ENCODE assay signal across 14 cellular contexts in the genomic region with DNA sequence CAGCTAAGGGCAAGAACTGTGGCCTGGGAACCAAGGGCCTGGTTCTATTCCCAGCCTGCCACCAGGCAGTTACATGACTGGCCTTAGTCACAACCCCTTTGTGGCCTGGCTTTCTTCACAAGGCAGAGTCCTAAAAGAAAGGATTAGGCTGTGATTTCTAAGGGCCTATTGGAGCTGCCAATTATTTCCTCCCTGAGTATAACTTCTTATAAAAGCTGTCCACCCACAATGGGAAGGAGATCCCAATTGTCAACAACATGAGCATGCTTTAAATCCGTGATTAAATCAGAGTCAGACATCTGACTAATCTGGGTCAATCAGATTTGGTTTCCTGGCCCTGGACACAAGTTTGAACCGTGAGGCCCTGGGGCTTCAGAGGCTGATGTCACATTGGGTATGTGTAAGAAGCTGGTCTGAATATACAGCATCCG.
DNase-seq lines count a peak whose midpoint lies in the region; ATAC-seq, FAIRE-seq and TF ChIP-seq lines count a peak whose summit lies in the region.
"Had no signal": no experiment of that assay in that cellular context is flagged by ENCODE, and none has a peak within 500 bp of the region (broad histone marks: within the 10 kb centered on the region; RNA-seq: fewer than 3 reads in every experiment).

No MANE protein-coding gene starts in this region.

- no peak for FAIRE-seq in GM19239 (lab: Jason Lieb, UNC)

- H3K27ac ChIP-seq in aorta (ENCODE audit: low read depth in 1 of 2, low read length in 2 of 2): peak overlapping the region; percentile 60 to 67
- H3K27ac ChIP-seq in sigmoid colon: no peak overlapping the region

- intact Hi-C loops in left ventricle myocardium superior (cut with micrococcal nuclease): no loop called here
- intact Hi-C loops in cardiac septum (cut with DNase I): no loop called here
- intact Hi-C loops in aorta (cut with DNase I): loop anchor here in 1 of 2 donors (10.0 kb wide), 1 partner anchor 259 kb away; a partner anchor contains a TSS
- intact Hi-C loops in sigmoid colon (cut with DNase I): no loop called here

- H3K4me3 ChIP-seq in astrocyte of the spinal cord (ENCODE audit: low read depth, low read length) (no peak overlapping the region), aorta (ENCODE audit: low read length in 2 of 2) (no peak overlapping the region), sigmoid colon (no peak overlapping the region)
- H3K4me3 ChIP-seq: dorsolateral prefrontal cortex had no signal

- no peaks in the 10 kb centered on the region for H3K36me3 ChIP-seq in aorta (ENCODE audit: control insufficient read depth in 1 of 2, insufficient read depth in 2 of 2, low read length in 1 of 2)
- H3K36me3 ChIP-seq in sigmoid colon: no peaks in the 10 kb centered on the region

- H3K27me3 ChIP-seq in aorta (ENCODE audit: control insufficient read depth in 1 of 2, insufficient read depth in 2 of 2, low read length in 1 of 2) (no peaks in the 10 kb centered on the region), sigmoid colon (no peaks in the 10 kb centered on the region)
- H3K27me3 ChIP-seq: dorsolateral prefrontal cortex had no signal

- no peak for TF ChIP-seq POLR2A in sigmoid colon (IDR thresholded peaks at IDR 0.05)

- TF ChIP-seq EP300 in sigmoid colon (IDR thresholded peaks at IDR 0.05): no peak

- in situ Hi-C loops in astrocyte of the spinal cord (cut with HindIII; ENCODE audit: low sequenced_read_pairs): no loop called here

- ATAC-seq in left ventricle myocardium superior (peak; percentile 45), left lobe of liver (peak; percentile 18), aorta (ENCODE audit: low FRiP score) (peak; percentile 17), GM21528 (IDR thresholded peaks at IDR 0.05; ENCODE audit: low FRiP score, unreplicated experiment) (no peak)
- ATAC-seq: natural killer cell treated with Interleukin-12 subunit alpha and Interleukin-12 subunit beta and Interleukin-15 and Interleukin-18, amount 100 ng/mL, for 72 hours had no signal

- H3K4me1 ChIP-seq in aorta (ENCODE audit: control insufficient read depth in 1 of 2, insufficient read depth in 2 of 2, low read length in 2 of 2): peaks cover 2 to 4% of the 10 kb centered on the region in 2 donors
- H3K4me1 ChIP-seq in sigmoid colon: no peaks in the 10 kb centered on the region

- WGBS in aorta, 2 donors: 22 to 26% methylated on average over 3 of the region's 3 CpGs
- WGBS in sigmoid colon, 2 donors: 74 to 81% methylated on average over 3 of the region's 3 CpGs

- no peak for TF ChIP-seq CTCF in astrocyte of the spinal cord (IDR thresholded peaks at IDR 0.05; ENCODE audit: low read depth, low read length)
- TF ChIP-seq CTCF in sigmoid colon (IDR thresholded peaks at IDR 0.05): no peak

- H3K9me3 ChIP-seq in aorta (ENCODE audit: control insufficient read depth, low read length) (no peaks in the 10 kb centered on the region), sigmoid colon (no peaks in the 10 kb centered on the region)

- DNase-seq in left ventricle myocardium superior (no peak), cardiac septum (ENCODE audit: low spot score) (no peak), astrocyte of the spinal cord (ENCODE audit: low read depth, low spot score) (peak; percentile 22), left lobe of liver (ENCODE audit: low spot score) (no peak), aorta (peak in 1 of 2 donors; percentile 49), GM19239 (ENCODE audit: insufficient read length, low spot score) (no peak), sigmoid colon (no peak)
- DNase-seq: activated effector memory CD4-positive, alpha-beta T cell treated with anti-CD3 and anti-CD28 coated beads, Interleukin-2, amount 50 U/mL, for 16 hours; dorsolateral prefrontal cortex; MM.1S; NCI-H510A treated with DMSO at 0.1 percent for 48 hours; SHP77 treated with DMSO at 0.1 percent for 48 hours had no signal

Comparison
In these comparisons a context has a peak if more than half of its experiments do, and no peak if none do; other contexts are left out.
1. H3K27ac ChIP-seq: peak in aorta (2 of 2); none in sigmoid colon (0 of 4).